In the genomic region with DNA sequence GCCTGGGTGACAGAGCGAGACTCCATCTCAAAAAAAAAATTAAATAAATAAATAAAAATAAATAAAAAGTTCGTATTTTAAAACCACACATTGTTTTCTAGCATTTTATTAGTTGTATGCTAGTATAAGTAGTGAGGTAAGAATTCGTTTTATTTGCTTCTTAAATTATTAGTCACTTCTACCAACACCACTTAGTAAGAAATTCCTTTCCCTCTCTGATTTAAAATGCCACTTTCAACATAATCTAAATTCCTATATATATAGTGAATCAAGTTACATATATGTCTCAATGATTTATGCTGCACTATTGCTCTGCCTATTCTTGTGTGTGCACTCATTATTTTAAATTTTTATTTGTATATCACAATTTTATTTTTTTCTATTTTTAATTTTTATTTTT, we compare ENCODE assay signal across 23 cellular contexts.
DNase-seq lines count a peak whose midpoint lies in the region; FAIRE-seq and TF ChIP-seq lines count a peak whose summit lies in the region.
"Had no signal": no experiment of that assay in that cellular context is flagged by ENCODE, and none has a peak within 500 bp of the region (broad histone marks: within the 10 kb centered on the region; RNA-seq: fewer than 3 reads in every experiment).

No MANE protein-coding gene starts in this region.

- no peak overlapping the region for H3K27ac Mint-ChIP-seq in astrocyte (ENCODE audit: unreplicated experiment)
- H3K27ac Mint-ChIP-seq: CD4-positive, alpha-beta T cell; CD8-positive, alpha-beta T cell had no signal

- H3K36me3 ChIP-seq in astrocyte (ENCODE audit: insufficient read depth, low read length) (no peaks in the 10 kb centered on the region), BE2C (no peaks in the 10 kb centered on the region)
- H3K36me3 ChIP-seq: BLaER1 treated with 17β-estradiol and CSF1 and Interleukin-3, amounts not matched to agents 10 nM and 100 nM had no signal

- TF ChIP-seq CTCF in astrocyte (IDR thresholded peaks at IDR 0.05; ENCODE audit: insufficient read depth, low read depth, low read length) = no peak
- no peak for TF ChIP-seq CTCF in GM10248 (IDR thresholded peaks at IDR 0.05; ENCODE audit: control extremely low read depth, extremely low read depth, low read depth, missing control alignments)
- no peak for TF ChIP-seq CTCF in BE2C (IDR thresholded peaks at IDR 0.05; ENCODE audit: low read depth, low read length)

- H3K9me3 ChIP-seq in astrocyte (ENCODE audit: insufficient read depth, low read depth, low read length) = no peaks in the 10 kb centered on the region
- no peaks in the 10 kb centered on the region for H3K9me3 ChIP-seq in BE2C
- H3K9me3 ChIP-seq: BLaER1 treated with 17β-estradiol and CSF1 and Interleukin-3, amounts not matched to agents 10 nM and 100 nM; Caco-2 had no signal

- FAIRE-seq in astrocyte (lab: Jason Lieb, UNC) = peak; percentile 67
- FAIRE-seq in frontal cortex (lab: Jason Lieb, UNC) = peak; percentile 43
- FAIRE-seq in GM19239 (lab: Jason Lieb, UNC) = no peak
- FAIRE-seq: A204.1, D721Med, G401.6, GM12878, GM12892, GM18507 had no signal

- H3K4me1 Mint-ChIP-seq in astrocyte (ENCODE audit: low read depth, unreplicated experiment) = no peaks in the 10 kb centered on the region

- DNase-seq in EL (peak; percentile 4), astrocyte (ENCODE audit: low read depth) (no peak), frontal cortex (ENCODE audit: low spot score in 2 of 2) (no peak), GM10248 (ENCODE audit: extremely low spot score) (no peak), SHP77 treated with DMSO at 0.1 percent for 48 hours (lab: John Stamatoyannopoulos, UW) (no peak), GM19239 (ENCODE audit: insufficient read length, low spot score) (no peak), BE2C (no peak)
- DNase-seq: 8988T; ACHN; Caco-2; Calu3; CD4-positive, alpha-beta T cell; CD8-positive, alpha-beta T cell; DMS79 treated with DMSO at 0.1 percent for 48 hours; GF-D8 had no signal

- H3K4me2 ChIP-seq in astrocyte (ENCODE audit: low read length) = no peak overlapping the region
- H3K4me2 ChIP-seq: BLaER1 treated with 17β-estradiol and CSF1 and Interleukin-3, amounts not matched to agents 10 nM and 100 nM had no signal

- H3K27ac ChIP-seq in astrocyte (ENCODE audit: low read depth, low read length) = no peak overlapping the region
- H3K27ac ChIP-seq: BLaER1 treated with 17β-estradiol and CSF1 and Interleukin-3, amounts not matched to agents 10 nM and 100 nM; C4-2B had no signal

- no peaks in the 10 kb centered on the region for H3K79me2 ChIP-seq in astrocyte (ENCODE audit: insufficient read depth, low read length)

- H2AFZ ChIP-seq in astrocyte (ENCODE audit: low read depth, low read length) = no peak overlapping the region

- no peaks in the 10 kb centered on the region for H4K20me1 ChIP-seq in astrocyte (ENCODE audit: insufficient read depth, low read length)
- H4K20me1 ChIP-seq: BLaER1 treated with 17β-estradiol and CSF1 and Interleukin-3, amounts not matched to agents 10 nM and 100 nM had no signal

- H3K4me1 ChIP-seq in astrocyte (ENCODE audit: insufficient read depth, low read length) (no peaks in the 10 kb centered on the region), BE2C (no peaks in the 10 kb centered on the region)
- H3K4me1 ChIP-seq: BLaER1 treated with 17β-estradiol and CSF1 and Interleukin-3, amounts not matched to agents 10 nM and 100 nM; Caco-2 had no signal

- POLR2A ChIA-PET in GM10248 (lab: Yijun Ruan, JAX) = no interaction called here

- H3K4me3 ChIP-seq in astrocyte (ENCODE audit: insufficient read depth, low read depth, low read length) = no peak overlapping the region
- H3K4me3 ChIP-seq in BE2C (ENCODE audit: low read depth, low read length) = no peak overlapping the region
- H3K4me3 ChIP-seq: BLaER1 treated with 17β-estradiol and CSF1 and Interleukin-3, amounts not matched to agents 10 nM and 100 nM; GM12878 had no signal

- CTCF ChIA-PET in GM10248 (lab: Yijun Ruan, JAX) = no interaction called here

- no peaks in the 10 kb centered on the region for H3K36me3 Mint-ChIP-seq in astrocyte (ENCODE audit: low read depth, unreplicated experiment)
- H3K36me3 Mint-ChIP-seq: CD8-positive, alpha-beta T cell had no signal

- no peaks in the 10 kb centered on the region for H3K27me3 Mint-ChIP-seq in astrocyte (ENCODE audit: low read depth, unreplicated experiment)
- H3K27me3 Mint-ChIP-seq: CD4-positive, alpha-beta T cell had no signal

- H3K9me3 Mint-ChIP-seq in astrocyte (ENCODE audit: unreplicated experiment) = no peaks in the 10 kb centered on the region

- no peak overlapping the region for H3K4me3 Mint-ChIP-seq in astrocyte (ENCODE audit: unreplicated experiment)
- H3K4me3 Mint-ChIP-seq: CD4-positive, alpha-beta T cell; CD8-positive, alpha-beta T cell had no signal

- no peak overlapping the region for H3K9ac ChIP-seq in astrocyte (ENCODE audit: low read length)
- H3K9ac ChIP-seq: BLaER1 treated with 17β-estradiol and CSF1 and Interleukin-3, amounts not matched to agents 10 nM and 100 nM had no signal

- no peaks in the 10 kb centered on the region for H3K27me3 ChIP-seq in astrocyte (ENCODE audit: insufficient read depth, low read length)
- no peaks in the 10 kb centered on the region for H3K27me3 ChIP-seq in BE2C
